ENCODE assay signal across 1 cellular context in the genomic region with DNA sequence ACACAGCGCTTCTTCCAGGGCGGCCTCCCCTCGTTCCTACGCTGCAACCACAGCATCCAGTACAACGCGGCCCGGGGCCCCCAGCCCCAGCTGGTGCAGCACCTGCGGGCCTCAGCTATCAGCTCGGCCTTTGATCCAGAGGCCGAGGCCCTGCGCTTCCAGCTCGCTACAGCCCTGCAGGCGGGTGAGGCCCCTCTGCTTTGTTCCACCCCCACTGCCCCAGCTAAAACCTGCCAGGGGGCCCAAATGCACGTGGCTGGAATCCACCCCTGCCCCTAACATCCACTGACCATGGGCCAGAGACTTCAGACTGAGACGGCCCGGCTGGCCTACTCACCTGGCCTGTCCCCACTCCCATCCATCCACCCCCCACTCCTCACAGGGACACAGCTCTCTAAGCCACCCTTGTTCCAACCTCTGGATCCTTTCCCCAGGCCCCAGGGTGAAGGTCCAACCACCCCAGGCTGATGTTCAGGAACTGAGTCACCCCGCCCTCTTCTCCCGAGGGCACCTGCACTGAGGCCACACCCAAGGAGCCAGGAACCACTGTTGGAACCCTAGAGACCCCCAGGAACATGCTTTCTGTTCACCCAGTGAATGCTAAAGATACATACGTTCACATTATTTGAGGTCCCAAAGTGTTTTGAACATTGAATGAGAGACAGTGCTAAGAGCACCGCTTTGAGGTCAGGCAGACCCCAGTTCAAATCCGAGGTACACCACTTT.
TF ChIP-seq lines count a peak whose summit lies in the region.

No MANE protein-coding gene starts in this region.

TF ChIP-seq in HepG2, 621 proteins besides CTCF, POLR2A, EP300 and RAD21 (continued from another document and continues in another):
- TF ChIP-seq, protein P1, sequence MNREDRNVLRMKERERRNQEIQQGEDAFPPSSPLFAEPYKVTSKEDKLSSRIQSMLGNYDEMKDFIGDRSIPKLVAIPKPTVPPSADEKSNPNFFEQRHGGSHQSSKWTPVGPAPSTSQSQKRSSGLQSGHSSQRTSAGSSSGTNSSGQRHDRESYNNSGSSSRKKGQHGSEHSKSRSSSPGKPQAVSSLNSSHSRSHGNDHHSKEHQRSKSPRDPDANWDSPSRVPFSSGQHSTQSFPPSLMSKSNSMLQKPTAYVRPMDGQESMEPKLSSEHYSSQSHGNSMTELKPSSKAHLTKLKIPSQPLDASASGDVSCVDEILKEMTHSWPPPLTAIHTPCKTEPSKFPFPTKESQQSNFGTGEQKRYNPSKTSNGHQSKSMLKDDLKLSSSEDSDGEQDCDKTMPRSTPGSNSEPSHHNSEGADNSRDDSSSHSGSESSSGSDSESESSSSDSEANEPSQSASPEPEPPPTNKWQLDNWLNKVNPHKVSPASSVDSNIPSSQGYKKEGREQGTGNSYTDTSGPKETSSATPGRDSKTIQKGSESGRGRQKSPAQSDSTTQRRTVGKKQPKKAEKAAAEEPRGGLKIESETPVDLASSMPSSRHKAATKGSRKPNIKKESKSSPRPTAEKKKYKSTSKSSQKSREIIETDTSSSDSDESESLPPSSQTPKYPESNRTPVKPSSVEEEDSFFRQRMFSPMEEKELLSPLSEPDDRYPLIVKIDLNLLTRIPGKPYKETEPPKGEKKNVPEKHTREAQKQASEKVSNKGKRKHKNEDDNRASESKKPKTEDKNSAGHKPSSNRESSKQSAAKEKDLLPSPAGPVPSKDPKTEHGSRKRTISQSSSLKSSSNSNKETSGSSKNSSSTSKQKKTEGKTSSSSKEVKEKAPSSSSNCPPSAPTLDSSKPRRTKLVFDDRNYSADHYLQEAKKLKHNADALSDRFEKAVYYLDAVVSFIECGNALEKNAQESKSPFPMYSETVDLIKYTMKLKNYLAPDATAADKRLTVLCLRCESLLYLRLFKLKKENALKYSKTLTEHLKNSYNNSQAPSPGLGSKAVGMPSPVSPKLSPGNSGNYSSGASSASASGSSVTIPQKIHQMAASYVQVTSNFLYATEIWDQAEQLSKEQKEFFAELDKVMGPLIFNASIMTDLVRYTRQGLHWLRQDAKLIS (CRISPR knock-in tag; IDR thresholded peaks at IDR 0.05), result no peak
- no peak for TF ChIP-seq ARID2 (CRISPR knock-in tag; IDR thresholded peaks at IDR 0.05; ENCODE audit: borderline replicate concordance)
- TF ChIP-seq DNMT1 (CRISPR knock-in tag; IDR thresholded peaks at IDR 0.05), result no peak
- TF ChIP-seq REL (CRISPR knock-in tag; conservative IDR thresholded peaks at IDR 0.05), result 0 out of 2 replicates have a peak, but pooled peaks have one; percentile 56
- peak; percentile 79 for TF ChIP-seq HNF4G (IDR thresholded peaks at IDR 0.05; ENCODE audit: borderline replicate concordance, low read depth, low read length)
- TF ChIP-seq HNF4G (CRISPR knock-in tag; IDR thresholded peaks at IDR 0.05; ENCODE audit: borderline replicate concordance, low read depth), result no peak
- TF ChIP-seq ZFP36 (IDR thresholded peaks at IDR 0.05; ENCODE audit: borderline replicate concordance, low read depth, low read length, partially characterized antibody), result no peak
- no peak for TF ChIP-seq GTF2F1 (IDR thresholded peaks at IDR 0.05; ENCODE audit: low read length)
- no peak for TF ChIP-seq KMT2B (CRISPR knock-in tag; IDR thresholded peaks at IDR 0.05)
- TF ChIP-seq ZNF780A (CRISPR knock-in tag; IDR thresholded peaks at IDR 0.05), result no peak
- no peak for TF ChIP-seq ZNF446 (CRISPR knock-in tag; IDR thresholded peaks at IDR 0.05)
- TF ChIP-seq ZNF263 (CRISPR knock-in tag; IDR thresholded peaks at IDR 0.05), result peak; percentile 66
- no peak for TF ChIP-seq PHF20 (CRISPR knock-in tag; IDR thresholded peaks at IDR 0.05)
- TF ChIP-seq, protein P2, sequence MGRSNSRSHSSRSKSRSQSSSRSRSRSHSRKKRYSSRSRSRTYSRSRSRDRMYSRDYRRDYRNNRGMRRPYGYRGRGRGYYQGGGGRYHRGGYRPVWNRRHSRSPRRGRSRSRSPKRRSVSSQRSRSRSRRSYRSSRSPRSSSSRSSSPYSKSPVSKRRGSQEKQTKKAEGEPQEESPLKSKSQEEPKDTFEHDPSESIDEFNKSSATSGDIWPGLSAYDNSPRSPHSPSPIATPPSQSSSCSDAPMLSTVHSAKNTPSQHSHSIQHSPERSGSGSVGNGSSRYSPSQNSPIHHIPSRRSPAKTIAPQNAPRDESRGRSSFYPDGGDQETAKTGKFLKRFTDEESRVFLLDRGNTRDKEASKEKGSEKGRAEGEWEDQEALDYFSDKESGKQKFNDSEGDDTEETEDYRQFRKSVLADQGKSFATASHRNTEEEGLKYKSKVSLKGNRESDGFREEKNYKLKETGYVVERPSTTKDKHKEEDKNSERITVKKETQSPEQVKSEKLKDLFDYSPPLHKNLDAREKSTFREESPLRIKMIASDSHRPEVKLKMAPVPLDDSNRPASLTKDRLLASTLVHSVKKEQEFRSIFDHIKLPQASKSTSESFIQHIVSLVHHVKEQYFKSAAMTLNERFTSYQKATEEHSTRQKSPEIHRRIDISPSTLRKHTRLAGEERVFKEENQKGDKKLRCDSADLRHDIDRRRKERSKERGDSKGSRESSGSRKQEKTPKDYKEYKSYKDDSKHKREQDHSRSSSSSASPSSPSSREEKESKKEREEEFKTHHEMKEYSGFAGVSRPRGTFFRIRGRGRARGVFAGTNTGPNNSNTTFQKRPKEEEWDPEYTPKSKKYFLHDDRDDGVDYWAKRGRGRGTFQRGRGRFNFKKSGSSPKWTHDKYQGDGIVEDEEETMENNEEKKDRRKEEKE (IDR thresholded peaks at IDR 0.05), result no peak
- TF ChIP-seq, protein P3, sequence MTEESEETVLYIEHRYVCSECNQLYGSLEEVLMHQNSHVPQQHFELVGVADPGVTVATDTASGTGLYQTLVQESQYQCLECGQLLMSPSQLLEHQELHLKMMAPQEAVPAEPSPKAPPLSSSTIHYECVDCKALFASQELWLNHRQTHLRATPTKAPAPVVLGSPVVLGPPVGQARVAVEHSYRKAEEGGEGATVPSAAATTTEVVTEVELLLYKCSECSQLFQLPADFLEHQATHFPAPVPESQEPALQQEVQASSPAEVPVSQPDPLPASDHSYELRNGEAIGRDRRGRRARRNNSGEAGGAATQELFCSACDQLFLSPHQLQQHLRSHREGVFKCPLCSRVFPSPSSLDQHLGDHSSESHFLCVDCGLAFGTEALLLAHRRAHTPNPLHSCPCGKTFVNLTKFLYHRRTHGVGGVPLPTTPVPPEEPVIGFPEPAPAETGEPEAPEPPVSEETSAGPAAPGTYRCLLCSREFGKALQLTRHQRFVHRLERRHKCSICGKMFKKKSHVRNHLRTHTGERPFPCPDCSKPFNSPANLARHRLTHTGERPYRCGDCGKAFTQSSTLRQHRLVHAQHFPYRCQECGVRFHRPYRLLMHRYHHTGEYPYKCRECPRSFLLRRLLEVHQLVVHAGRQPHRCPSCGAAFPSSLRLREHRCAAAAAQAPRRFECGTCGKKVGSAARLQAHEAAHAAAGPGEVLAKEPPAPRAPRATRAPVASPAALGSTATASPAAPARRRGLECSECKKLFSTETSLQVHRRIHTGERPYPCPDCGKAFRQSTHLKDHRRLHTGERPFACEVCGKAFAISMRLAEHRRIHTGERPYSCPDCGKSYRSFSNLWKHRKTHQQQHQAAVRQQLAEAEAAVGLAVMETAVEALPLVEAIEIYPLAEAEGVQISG (CRISPR knock-in tag; IDR thresholded peaks at IDR 0.05), result 0 out of 2 replicates have a peak, but pooled peaks have one; percentile 21
- TF ChIP-seq DR1 (CRISPR knock-in tag; IDR thresholded peaks at IDR 0.05), result 0 out of 2 replicates have a peak, but pooled peaks have one; percentile 16
- TF ChIP-seq, protein P4, sequence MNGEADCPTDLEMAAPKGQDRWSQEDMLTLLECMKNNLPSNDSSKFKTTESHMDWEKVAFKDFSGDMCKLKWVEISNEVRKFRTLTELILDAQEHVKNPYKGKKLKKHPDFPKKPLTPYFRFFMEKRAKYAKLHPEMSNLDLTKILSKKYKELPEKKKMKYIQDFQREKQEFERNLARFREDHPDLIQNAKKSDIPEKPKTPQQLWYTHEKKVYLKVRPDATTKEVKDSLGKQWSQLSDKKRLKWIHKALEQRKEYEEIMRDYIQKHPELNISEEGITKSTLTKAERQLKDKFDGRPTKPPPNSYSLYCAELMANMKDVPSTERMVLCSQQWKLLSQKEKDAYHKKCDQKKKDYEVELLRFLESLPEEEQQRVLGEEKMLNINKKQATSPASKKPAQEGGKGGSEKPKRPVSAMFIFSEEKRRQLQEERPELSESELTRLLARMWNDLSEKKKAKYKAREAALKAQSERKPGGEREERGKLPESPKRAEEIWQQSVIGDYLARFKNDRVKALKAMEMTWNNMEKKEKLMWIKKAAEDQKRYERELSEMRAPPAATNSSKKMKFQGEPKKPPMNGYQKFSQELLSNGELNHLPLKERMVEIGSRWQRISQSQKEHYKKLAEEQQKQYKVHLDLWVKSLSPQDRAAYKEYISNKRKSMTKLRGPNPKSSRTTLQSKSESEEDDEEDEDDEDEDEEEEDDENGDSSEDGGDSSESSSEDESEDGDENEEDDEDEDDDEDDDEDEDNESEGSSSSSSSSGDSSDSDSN (CRISPR knock-in tag; IDR thresholded peaks at IDR 0.05), result peak; percentile 83
- TF ChIP-seq, protein P5, sequence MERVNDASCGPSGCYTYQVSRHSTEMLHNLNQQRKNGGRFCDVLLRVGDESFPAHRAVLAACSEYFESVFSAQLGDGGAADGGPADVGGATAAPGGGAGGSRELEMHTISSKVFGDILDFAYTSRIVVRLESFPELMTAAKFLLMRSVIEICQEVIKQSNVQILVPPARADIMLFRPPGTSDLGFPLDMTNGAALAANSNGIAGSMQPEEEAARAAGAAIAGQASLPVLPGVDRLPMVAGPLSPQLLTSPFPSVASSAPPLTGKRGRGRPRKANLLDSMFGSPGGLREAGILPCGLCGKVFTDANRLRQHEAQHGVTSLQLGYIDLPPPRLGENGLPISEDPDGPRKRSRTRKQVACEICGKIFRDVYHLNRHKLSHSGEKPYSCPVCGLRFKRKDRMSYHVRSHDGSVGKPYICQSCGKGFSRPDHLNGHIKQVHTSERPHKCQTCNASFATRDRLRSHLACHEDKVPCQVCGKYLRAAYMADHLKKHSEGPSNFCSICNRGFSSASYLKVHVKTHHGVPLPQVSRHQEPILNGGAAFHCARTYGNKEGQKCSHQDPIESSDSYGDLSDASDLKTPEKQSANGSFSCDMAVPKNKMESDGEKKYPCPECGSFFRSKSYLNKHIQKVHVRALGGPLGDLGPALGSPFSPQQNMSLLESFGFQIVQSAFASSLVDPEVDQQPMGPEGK (CRISPR knock-in tag; IDR thresholded peaks at IDR 0.05), result peak; percentile 90
- TF ChIP-seq, protein P6, sequence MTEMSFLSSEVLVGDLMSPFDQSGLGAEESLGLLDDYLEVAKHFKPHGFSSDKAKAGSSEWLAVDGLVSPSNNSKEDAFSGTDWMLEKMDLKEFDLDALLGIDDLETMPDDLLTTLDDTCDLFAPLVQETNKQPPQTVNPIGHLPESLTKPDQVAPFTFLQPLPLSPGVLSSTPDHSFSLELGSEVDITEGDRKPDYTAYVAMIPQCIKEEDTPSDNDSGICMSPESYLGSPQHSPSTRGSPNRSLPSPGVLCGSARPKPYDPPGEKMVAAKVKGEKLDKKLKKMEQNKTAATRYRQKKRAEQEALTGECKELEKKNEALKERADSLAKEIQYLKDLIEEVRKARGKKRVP (CRISPR knock-in tag; IDR thresholded peaks at IDR 0.05), result no peak
- no peak for TF ChIP-seq HNRNPK (IDR thresholded peaks at IDR 0.05; ENCODE audit: low read depth, low read length, poor library complexity, severe bottlenecking)
- peak; percentile 99 for TF ChIP-seq ZSCAN25 (CRISPR knock-in tag; IDR thresholded peaks at IDR 0.05)
- peak; percentile 75 for TF ChIP-seq ZFY (CRISPR knock-in tag; IDR thresholded peaks at IDR 0.05)
- TF ChIP-seq PRPF4 (IDR thresholded peaks at IDR 0.05; ENCODE audit: low read depth, low read length, poor library complexity, severe bottlenecking), result no peak
- TF ChIP-seq IKZF4 (CRISPR knock-in tag; IDR thresholded peaks at IDR 0.05; ENCODE audit: borderline replicate concordance, low read depth, not compliant biosample characterization), result no peak
- TF ChIP-seq, protein P7, sequence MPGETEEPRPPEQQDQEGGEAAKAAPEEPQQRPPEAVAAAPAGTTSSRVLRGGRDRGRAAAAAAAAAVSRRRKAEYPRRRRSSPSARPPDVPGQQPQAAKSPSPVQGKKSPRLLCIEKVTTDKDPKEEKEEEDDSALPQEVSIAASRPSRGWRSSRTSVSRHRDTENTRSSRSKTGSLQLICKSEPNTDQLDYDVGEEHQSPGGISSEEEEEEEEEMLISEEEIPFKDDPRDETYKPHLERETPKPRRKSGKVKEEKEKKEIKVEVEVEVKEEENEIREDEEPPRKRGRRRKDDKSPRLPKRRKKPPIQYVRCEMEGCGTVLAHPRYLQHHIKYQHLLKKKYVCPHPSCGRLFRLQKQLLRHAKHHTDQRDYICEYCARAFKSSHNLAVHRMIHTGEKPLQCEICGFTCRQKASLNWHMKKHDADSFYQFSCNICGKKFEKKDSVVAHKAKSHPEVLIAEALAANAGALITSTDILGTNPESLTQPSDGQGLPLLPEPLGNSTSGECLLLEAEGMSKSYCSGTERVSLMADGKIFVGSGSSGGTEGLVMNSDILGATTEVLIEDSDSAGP (CRISPR knock-in tag; IDR thresholded peaks at IDR 0.05; ENCODE audit: borderline replicate concordance), result peak; percentile 66; the same call in 1 of the 2 replicates
- 0 out of 2 replicates have a peak, but pooled peaks have one; percentile 21 for TF ChIP-seq ZNF317 (CRISPR knock-in tag; IDR thresholded peaks at IDR 0.05)
- TF ChIP-seq FOXK1 (CRISPR knock-in tag; IDR thresholded peaks at IDR 0.05; ENCODE audit: borderline replicate concordance, low read depth), result no peak
- TF ChIP-seq SMAD1 (CRISPR knock-in tag; IDR thresholded peaks at IDR 0.05; ENCODE audit: borderline replicate concordance, low read depth), result no peak
- no peak for TF ChIP-seq ZFAT (CRISPR knock-in tag; conservative IDR thresholded peaks at IDR 0.05)
- TF ChIP-seq, protein P8, sequence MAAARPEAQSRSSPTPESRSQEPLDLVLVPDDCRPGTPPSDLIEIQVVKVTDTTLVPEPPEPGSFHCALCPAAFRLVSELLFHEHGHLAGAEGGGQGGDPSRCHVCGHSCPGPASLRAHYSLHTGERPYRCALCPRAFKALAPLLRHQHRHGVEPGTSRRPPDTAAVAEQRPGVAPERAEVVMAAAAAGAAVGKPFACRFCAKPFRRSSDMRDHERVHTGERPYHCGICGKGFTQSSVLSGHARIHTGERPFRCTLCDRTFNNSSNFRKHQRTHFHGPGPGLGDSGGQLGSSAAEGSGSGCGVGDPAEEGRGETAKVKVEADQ (CRISPR knock-in tag; IDR thresholded peaks at IDR 0.05; ENCODE audit: borderline replicate concordance), result no peak
- 0 out of 2 replicates have a peak, but pooled peaks have one; percentile 38 for TF ChIP-seq ZNF746 (CRISPR knock-in tag; IDR thresholded peaks at IDR 0.05)
- peak; percentile 77 for TF ChIP-seq HNF4A (CRISPR knock-in tag; IDR thresholded peaks at IDR 0.05)
- peak; percentile 42; the same call in 1 of the 2 replicates for TF ChIP-seq SALL1 (CRISPR knock-in tag; IDR thresholded peaks at IDR 0.05)
- TF ChIP-seq, protein P9, sequence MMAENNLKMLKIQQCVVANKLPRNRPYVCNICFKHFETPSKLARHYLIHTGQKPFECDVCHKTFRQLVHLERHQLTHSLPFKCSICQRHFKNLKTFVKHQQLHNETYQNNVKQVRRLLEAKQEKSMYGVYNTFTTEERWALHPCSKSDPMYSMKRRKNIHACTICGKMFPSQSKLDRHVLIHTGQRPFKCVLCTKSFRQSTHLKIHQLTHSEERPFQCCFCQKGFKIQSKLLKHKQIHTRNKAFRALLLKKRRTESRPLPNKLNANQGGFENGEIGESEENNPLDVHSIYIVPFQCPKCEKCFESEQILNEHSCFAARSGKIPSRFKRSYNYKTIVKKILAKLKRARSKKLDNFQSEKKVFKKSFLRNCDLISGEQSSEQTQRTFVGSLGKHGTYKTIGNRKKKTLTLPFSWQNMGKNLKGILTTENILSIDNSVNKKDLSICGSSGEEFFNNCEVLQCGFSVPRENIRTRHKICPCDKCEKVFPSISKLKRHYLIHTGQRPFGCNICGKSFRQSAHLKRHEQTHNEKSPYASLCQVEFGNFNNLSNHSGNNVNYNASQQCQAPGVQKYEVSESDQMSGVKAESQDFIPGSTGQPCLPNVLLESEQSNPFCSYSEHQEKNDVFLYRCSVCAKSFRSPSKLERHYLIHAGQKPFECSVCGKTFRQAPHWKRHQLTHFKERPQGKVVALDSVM (CRISPR knock-in tag; IDR thresholded peaks at IDR 0.05), result peak; percentile 45; the same call in 1 of the 2 replicates
